Comparison of ENCODE assay signal across 29 cellular contexts in genomic region chr7:77747718-77748117, GRCh38. TPM values are rescaled to one million over a fixed set of nuclear protein-coding genes. Genes with fewer than 3 reads are reported as not detected.
DNase-seq lines count a peak whose midpoint lies in the region; ATAC-seq and TF ChIP-seq lines count a peak whose summit lies in the region.
"Had no signal": no experiment of that assay in that cellular context is flagged by ENCODE, and none has a peak within 500 bp of the region (broad histone marks: within the 10 kb centered on the region; RNA-seq: fewer than 3 reads in every experiment).

No MANE protein-coding gene starts in this region.

- no peaks in the 10 kb centered on the region for H3K9me3 ChIP-seq in CD8-positive, alpha-beta T cell (ENCODE audit: low read length)
- no peaks in the 10 kb centered on the region for H3K9me3 ChIP-seq in neutrophil
- H3K9me3 ChIP-seq in body of pancreas, result no peaks in the 10 kb centered on the region
- H3K9me3 ChIP-seq: breast epithelium, gastroesophageal sphincter, suprapubic skin had no signal

- WGBS in body of pancreas, 2 donors, result 73 to 81% methylated on average over 1 of the region's 1 CpG

- peaks cover 17% of the 10 kb centered on the region for H3K4me1 ChIP-seq in CD8-positive, alpha-beta T cell (ENCODE audit: insufficient read depth, low read length)
- H3K4me1 ChIP-seq in neutrophil (ENCODE audit: control insufficient read depth in 1 of 2, insufficient read depth in 1 of 2, low read depth in 1 of 2, low read length in 1 of 2), result peaks cover 12 to 14% of the 10 kb centered on the region in 2 experiments
- peaks cover 25% of the 10 kb centered on the region for H3K4me1 ChIP-seq in body of pancreas
- H3K4me1 ChIP-seq: breast epithelium had no signal

- no peak for TF ChIP-seq POLR2A in body of pancreas (IDR thresholded peaks at IDR 0.05)

- H3K27ac ChIP-seq in CD8-positive, alpha-beta T cell (ENCODE audit: low read depth, low read length), result no peak overlapping the region
- H3K27ac ChIP-seq in neutrophil (peak overlapping the region; percentile 50), body of pancreas (no peak overlapping the region)
- H3K27ac ChIP-seq: breast epithelium, gastroesophageal sphincter, HL-60, suprapubic skin had no signal

- no peak for TF ChIP-seq CTCF in CD8-positive, alpha-beta T cell (IDR thresholded peaks at IDR 0.05)
- no peak for TF ChIP-seq CTCF in neutrophil (IDR thresholded peaks at IDR 0.05)
- no peak for TF ChIP-seq CTCF in body of pancreas (IDR thresholded peaks at IDR 0.05)

- CTCF ChIA-PET in CD8-positive, alpha-beta T cell (lab: Charles Lee), result interaction anchor here (1.0 to 3.0 kb wide), 5 partner anchors 10 to 96 kb away, joined by 3 to 15 read pairs (median 5); no protein-coding TSS in a partner anchor

- POLR2A ChIA-PET in CD8-positive, alpha-beta T cell (lab: Charles Lee), result interaction anchor here (1.0 kb wide), 1 partner anchor 9 kb away, joined by 3 read pairs; no protein-coding TSS in a partner anchor

- no peaks in the 10 kb centered on the region for H3K27me3 ChIP-seq in CD8-positive, alpha-beta T cell (ENCODE audit: insufficient read depth, low read length)
- H3K27me3 ChIP-seq in neutrophil, result no peaks in the 10 kb centered on the region
- no peaks in the 10 kb centered on the region for H3K27me3 ChIP-seq in body of pancreas
- H3K27me3 ChIP-seq: breast epithelium, gastroesophageal sphincter, suprapubic skin had no signal

- peaks cover 56% of the 10 kb centered on the region for H3K4me1 Mint-ChIP-seq in activated T-cell treated with anti-CD3 and anti-CD28 coated beads, Interleukin-2, amount 50 U/mL, for 24 hours (ENCODE audit: low read depth)
- H3K4me1 Mint-ChIP-seq in activated T-cell treated with anti-CD3 and anti-CD28 coated beads, Interleukin-2, amount 50 U/mL, for 4 hours (ENCODE audit: low read depth), result peaks cover 31% of the 10 kb centered on the region
- peaks cover 60% of the 10 kb centered on the region for H3K4me1 Mint-ChIP-seq in CD8-positive, alpha-beta T cell (ENCODE audit: low read depth)
- H3K4me1 Mint-ChIP-seq: nephron progenitor cell had no signal

- no peak for ATAC-seq in activated T-cell treated with anti-CD3 and anti-CD28 coated beads, Interleukin-2, amount 50 U/mL, for 4 hours
- no peak for ATAC-seq in CD8-positive, alpha-beta T cell
- ATAC-seq in GM18870 (IDR thresholded peaks at IDR 0.05; ENCODE audit: unreplicated experiment) (no peak), body of pancreas (no peak)
- ATAC-seq: activated CD4-positive, CD25-positive, alpha-beta regulatory T cell treated with anti-CD3 and anti-CD28 coated beads, Interleukin-2, amount 50 U/mL, for 24 hours; activated CD8-positive, alpha-beta T cell treated with anti-CD3 and anti-CD28 coated beads, Interleukin-2, amount 10 ng/mL, durations not matched to agents 7 days and 5 days; gastroesophageal sphincter; GM12878 had no signal

- no peak for DNase-seq in activated T-cell treated with anti-CD3 and anti-CD28 coated beads, Interleukin-2, amount 50 U/mL, for 24 hours
- no peak for DNase-seq in activated T-cell treated with anti-CD3 and anti-CD28 coated beads, Interleukin-2, amount 50 U/mL, for 4 hours
- DNase-seq in CD8-positive, alpha-beta T cell, result no peak
- DNase-seq in dermis blood vessel endothelial cell (peak; percentile 20), body of pancreas (no peak), DMS53 (lab: John Stamatoyannopoulos, UW) (no peak)
- DNase-seq: activated CD8-positive, alpha-beta T cell treated with anti-CD3 and anti-CD28 coated beads, Interleukin-2, amount 10 ng/mL, durations not matched to agents 7 days and 5 days; activated gamma-delta T cell treated with Interleukin-2 at 50 U/mL for 16 hours; amygdala; H7; KBM-7; NCI-H1092; NCI-H187; NCI-H2171 treated with DMSO at 0.1 percent for 48 hours; NCI-H524 treated with DMSO at 0.1 percent for 48 hours; nephron progenitor cell; OCI-M1; stimulated activated CD4-positive, alpha-beta T cell treated with anti-CD3 and anti-CD28 coated beads, Interleukin-15, amount 100 ng/mL, for 24 hours; stimulated activated CD4-positive, alpha-beta T cell treated with anti-CD3 and anti-CD28 coated beads, Interleukin-4, amount 100 ng/mL, for 4 hours; T-helper 1 cell had no signal

- H3K27ac Mint-ChIP-seq in activated T-cell treated with anti-CD3 and anti-CD28 coated beads, Interleukin-2, amount 50 U/mL, for 24 hours, result peak overlapping the region; percentile 71
- peak overlapping the region; percentile 71 for H3K27ac Mint-ChIP-seq in CD8-positive, alpha-beta T cell
- H3K27ac Mint-ChIP-seq: activated CD8-positive, alpha-beta T cell treated with anti-CD3 and anti-CD28 coated beads, Interleukin-2, amount 10 ng/mL, durations not matched to agents 7 days and 5 days; nephron progenitor cell had no signal

- H3K4me3 ChIP-seq in CD8-positive, alpha-beta T cell (ENCODE audit: low read depth, low read length), result no peak overlapping the region
- no peak overlapping the region for H3K4me3 ChIP-seq in neutrophil (ENCODE audit: low read depth in 1 of 2, low read length in 1 of 2)
- no peak overlapping the region for H3K4me3 ChIP-seq in body of pancreas
- H3K4me3 ChIP-seq: breast epithelium, gastroesophageal sphincter, GM12878, lung, suprapubic skin had no signal

- H3K9me3 Mint-ChIP-seq in activated T-cell treated with anti-CD3 and anti-CD28 coated beads, Interleukin-2, amount 50 U/mL, for 24 hours, result no peaks in the 10 kb centered on the region
- H3K9me3 Mint-ChIP-seq in activated T-cell treated with anti-CD3 and anti-CD28 coated beads, Interleukin-2, amount 50 U/mL, for 4 hours, result no peaks in the 10 kb centered on the region
- no peaks in the 10 kb centered on the region for H3K9me3 Mint-ChIP-seq in CD8-positive, alpha-beta T cell

- no peaks in the 10 kb centered on the region for H3K27me3 Mint-ChIP-seq in activated T-cell treated with anti-CD3 and anti-CD28 coated beads, Interleukin-2, amount 50 U/mL, for 24 hours
- H3K27me3 Mint-ChIP-seq in activated T-cell treated with anti-CD3 and anti-CD28 coated beads, Interleukin-2, amount 50 U/mL, for 4 hours (ENCODE audit: low read depth), result no peaks in the 10 kb centered on the region
- no peaks in the 10 kb centered on the region for H3K27me3 Mint-ChIP-seq in CD8-positive, alpha-beta T cell (ENCODE audit: low read depth)

- no peak overlapping the region for H3K4me3 Mint-ChIP-seq in activated T-cell treated with anti-CD3 and anti-CD28 coated beads, Interleukin-2, amount 50 U/mL, for 24 hours
- no peak overlapping the region for H3K4me3 Mint-ChIP-seq in activated T-cell treated with anti-CD3 and anti-CD28 coated beads, Interleukin-2, amount 50 U/mL, for 4 hours
- no peak overlapping the region for H3K4me3 Mint-ChIP-seq in CD8-positive, alpha-beta T cell
- H3K4me3 Mint-ChIP-seq: activated CD8-positive, alpha-beta T cell treated with anti-CD3 and anti-CD28 coated beads, Interleukin-2, amount 10 ng/mL, durations not matched to agents 7 days and 5 days; nephron progenitor cell had no signal

- intact Hi-C loops in CD8-positive, alpha-beta T cell (cut with DNase I, micrococcal nuclease), result no loop called here
- intact Hi-C loops in body of pancreas (cut with DNase I), result no loop called here

- no peaks in the 10 kb centered on the region for H3K36me3 ChIP-seq in CD8-positive, alpha-beta T cell (ENCODE audit: insufficient read depth, low read length)
- H3K36me3 ChIP-seq in neutrophil (peaks cover 26% of the 10 kb centered on the region), body of pancreas (replicated peaks in 1 of 2; ENCODE audit: insufficient read depth in 1 of 2, low read depth in 2 of 2) (no peaks in the 10 kb centered on the region)
- H3K36me3 ChIP-seq: breast epithelium had no signal

- H3K36me3 Mint-ChIP-seq in activated T-cell treated with anti-CD3 and anti-CD28 coated beads, Interleukin-2, amount 50 U/mL, for 24 hours (ENCODE audit: low read depth), result peaks cover 63% of the 10 kb centered on the region
- peaks cover 29% of the 10 kb centered on the region for H3K36me3 Mint-ChIP-seq in activated T-cell treated with anti-CD3 and anti-CD28 coated beads, Interleukin-2, amount 50 U/mL, for 4 hours (ENCODE audit: insufficient read depth)
- peaks cover 50% of the 10 kb centered on the region for H3K36me3 Mint-ChIP-seq in CD8-positive, alpha-beta T cell

RNA-seq across cellular contexts. Expression of gene TMEM60, which starts 50.5 kb away (rescaled TPM):
- 1 to 10 TPM; 5.5 to 7.8 (median 6.3) TPM for total RNA-seq in activated T-cell treated with anti-CD3 and anti-CD28 coated beads, Interleukin-2, amount 50 U/mL, for 4 hours
- total RNA-seq in CD8-positive, alpha-beta T cell, result 1 to 10 TPM; 2.2 TPM
- total RNA-seq in dermis blood vessel endothelial cell (9.2 and 11.2 TPM in 2 replicates), body of pancreas (1 to 10 TPM in 1 of 2 donors, not detected in 1; 9.6 TPM)

RNA-seq across cellular contexts. Expression of gene PHTF2, which starts 50.9 kb away (rescaled TPM):
- total RNA-seq in activated T-cell treated with anti-CD3 and anti-CD28 coated beads, Interleukin-2, amount 50 U/mL, for 4 hours, result 10 to 100 TPM; 22.3 to 27.1 (median 24.8) TPM
- total RNA-seq in CD8-positive, alpha-beta T cell, result 10 to 100 TPM; 10.2 to 14.1 TPM
- 11.2 and 20.0 TPM in 2 replicates for total RNA-seq in dermis blood vessel endothelial cell
- 1 to 10 TPM; 7.9 to 9.6 TPM for total RNA-seq in body of pancreas

RNA-seq across cellular contexts. Expression of gene RSBN1L, which starts 51.5 kb away (rescaled TPM):
- total RNA-seq in activated T-cell treated with anti-CD3 and anti-CD28 coated beads, Interleukin-2, amount 50 U/mL, for 4 hours, result 10 to 100 TPM; 17.0 to 20.7 (median 17.4) TPM
- 10 to 100 TPM in 1 of 2 experiments, 1 to 10 TPM in 1; 7.4 to 10.0 TPM for total RNA-seq in CD8-positive, alpha-beta T cell
- total RNA-seq in dermis blood vessel endothelial cell (22.0 and 24.7 TPM in 2 replicates), body of pancreas (10 to 100 TPM; 15.8 to 16.2 TPM)
